ENCODE assay signal across 19 cellular contexts in genomic region chr1:208499601-208500000, GRCh38.
"Had no signal": no experiment of that assay in that cellular context is flagged by ENCODE, and none has a peak within 500 bp of the region (broad histone marks: within the 10 kb centered on the region; RNA-seq: fewer than 3 reads in every experiment).

No MANE protein-coding gene starts in this region.

- H3K27ac ChIP-seq: hepatocyte, sigmoid colon, skin epidermis, testis, tibial nerve, upper lobe of right lung, vagina had no signal

- H3K27ac Mint-ChIP-seq: naive thymus-derived CD8-positive, alpha-beta T cell; stimulated activated naive B cell treated with anti-CD40 and anti-IgM and Interleukin-4, amounts not matched to agents 10 μg/mL and 1 μg/mL and 100 μg/mL, for 72 hours had no signal

- H3K4me3 ChIP-seq: hepatocyte, mucosa of descending colon, sigmoid colon, skin epidermis, testis, tibial nerve, upper lobe of right lung, vagina had no signal

- H3K4me1 ChIP-seq: sigmoid colon, testis, tibial nerve, upper lobe of right lung, vagina had no signal

- H3K36me3 ChIP-seq: sigmoid colon, tibial nerve, upper lobe of right lung, vagina had no signal

- H3K79me2 ChIP-seq: hepatocyte had no signal

- H3K9me3 Mint-ChIP-seq: stimulated activated naive CD8-positive, alpha-beta T cell treated with anti-CD3 and anti-CD28 coated beads, Interleukin-15, amount 100 ng/mL, for 72 hours had no signal

- ATAC-seq: left colon; mucosa of descending colon; naive thymus-derived CD8-positive, alpha-beta T cell; stimulated activated naive B cell treated with anti-CD40 and anti-IgM and Interleukin-4, amounts not matched to agents 10 μg/mL and 1 μg/mL and 100 μg/mL, for 72 hours; stimulated activated naive CD8-positive, alpha-beta T cell treated with anti-CD3 and anti-CD28 coated beads, Interleukin-15, amount 100 ng/mL, for 72 hours; upper lobe of right lung had no signal

- H3K4me3 Mint-ChIP-seq: naive thymus-derived CD8-positive, alpha-beta T cell; stimulated activated naive B cell treated with anti-CD40 and anti-IgM and Interleukin-4, amounts not matched to agents 10 μg/mL and 1 μg/mL and 100 μg/mL, for 72 hours; stimulated activated naive CD8-positive, alpha-beta T cell treated with anti-CD3 and anti-CD28 coated beads, Interleukin-15, amount 100 ng/mL, for 72 hours had no signal

- H3K36me3 Mint-ChIP-seq: stimulated activated naive B cell treated with anti-CD40 and anti-IgM and Interleukin-4, amounts not matched to agents 10 μg/mL and 1 μg/mL and 100 μg/mL, for 72 hours had no signal

- DNase-seq: dermis blood vessel endothelial cell; foreskin melanocyte; head of caudate nucleus; left colon; mammary epithelial cell; mucosa of descending colon; naive thymus-derived CD8-positive, alpha-beta T cell; posterior cingulate gyrus; sigmoid colon; stimulated activated CD4-positive, alpha-beta T cell treated with anti-CD3 and anti-CD28 coated beads, Interleukin-2, amount 100 ng/mL, for 24 hours; stimulated activated CD4-positive, alpha-beta T cell treated with anti-CD3 and anti-CD28 coated beads, Interleukin-4, amount 100 ng/mL, for 4 hours; stimulated activated naive B cell treated with anti-CD40 and anti-IgM and Interleukin-4, amounts not matched to agents 10 μg/mL and 1 μg/mL and 100 μg/mL, for 72 hours; stimulated activated naive CD8-positive, alpha-beta T cell treated with anti-CD3 and anti-CD28 coated beads, Interleukin-15, amount 100 ng/mL, for 72 hours; testis; upper lobe of right lung had no signal

- H3K4me1 Mint-ChIP-seq: naive thymus-derived CD8-positive, alpha-beta T cell; stimulated activated naive B cell treated with anti-CD40 and anti-IgM and Interleukin-4, amounts not matched to agents 10 μg/mL and 1 μg/mL and 100 μg/mL, for 72 hours; stimulated activated naive CD8-positive, alpha-beta T cell treated with anti-CD3 and anti-CD28 coated beads, Interleukin-15, amount 100 ng/mL, for 72 hours had no signal

- H2AFZ ChIP-seq: hepatocyte had no signal

- H3K4me2 ChIP-seq: hepatocyte had no signal

- H3K9me3 ChIP-seq: mucosa of descending colon, sigmoid colon, testis, upper lobe of right lung, vagina had no signal

- H3K27me3 ChIP-seq: hepatocyte, sigmoid colon, testis, tibial nerve, upper lobe of right lung, vagina had no signal
